ENCODE assay signal across 8 cellular contexts in the genomic region with DNA sequence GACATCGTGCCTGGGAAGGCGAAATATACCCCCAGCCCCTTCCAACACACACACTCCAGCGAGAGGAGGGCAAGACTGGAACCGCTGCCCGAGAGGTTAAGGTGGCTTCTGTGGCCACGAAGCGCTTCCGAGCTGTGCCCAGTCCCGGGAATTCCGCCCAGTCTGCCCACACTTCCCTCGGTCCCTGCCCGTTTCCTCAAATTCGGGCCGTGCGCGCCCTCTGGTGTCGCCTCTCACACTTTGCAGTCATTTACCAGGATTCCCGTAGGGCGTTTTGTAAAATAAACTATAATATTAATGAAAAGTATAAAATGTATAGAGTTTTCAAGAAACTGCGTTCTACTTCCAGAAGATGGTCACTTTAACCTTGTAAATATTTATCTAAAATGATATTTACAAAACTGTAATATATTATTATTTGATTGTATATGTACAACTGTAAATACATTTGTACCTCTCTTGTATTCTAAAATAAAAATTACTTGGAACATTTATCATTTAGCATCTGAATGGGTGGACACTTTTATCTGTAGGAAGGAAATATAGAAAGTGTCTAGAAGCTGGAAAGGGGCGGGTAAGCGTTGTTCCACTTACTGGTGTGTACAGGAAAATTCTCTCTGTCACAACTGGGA. TPM values are rescaled to one million over a fixed set of nuclear protein-coding genes. Genes with fewer than 3 reads are reported as not detected.
DNase-seq lines count a peak whose midpoint lies in the region; ATAC-seq, FAIRE-seq and TF ChIP-seq lines count a peak whose summit lies in the region.

No MANE protein-coding gene starts in this region.

- H3K36me3 ChIP-seq in Karpas-422 (ENCODE audit: insufficient read depth, low read length) (no peaks in the 10 kb centered on the region), neuronal stem cell (replicated peaks in 1 of 2; ENCODE audit: control insufficient read depth in 2 of 2, insufficient read depth in 2 of 2, low read length in 2 of 2) (no peaks in the 10 kb centered on the region), tibial nerve (no peaks in the 10 kb centered on the region)

- no peak overlapping the region for H2BK12ac ChIP-seq in neuronal stem cell (ENCODE audit: low read length)

- H2AFZ ChIP-seq in Karpas-422 (ENCODE audit: low read length) = peak overlapping the region; percentile 57
- peak overlapping the region; percentile 94 for H2AFZ ChIP-seq in neuronal stem cell (ENCODE audit: low read length)

- H3K4me3 ChIP-seq in Karpas-422 (ENCODE audit: low read length) (peak overlapping the region; percentile 82), fibroblast of villous mesenchyme (ENCODE audit: low read depth, low read length) (peak overlapping the region; percentile 57), neuronal stem cell (ENCODE audit: low read length in 2 of 2) (peak overlapping the region in 1 of 2 donors; percentile 89), tibial nerve (peak overlapping the region in 3 of 4 donors; percentile 33 to 60 (median 58))

- H3K9me2 ChIP-seq in Karpas-422 (replicated peaks; ENCODE audit: insufficient read depth, low read length) = no peaks in the 10 kb centered on the region

- no peak overlapping the region for H4K8ac ChIP-seq in neuronal stem cell (ENCODE audit: low read depth, low read length)

- no peak overlapping the region for H3K4ac ChIP-seq in neuronal stem cell (ENCODE audit: low read length)

- no peak for TF ChIP-seq POLR2A in tibial nerve (IDR thresholded peaks at IDR 0.05)

- DNase-seq in DMS 273 treated with DMSO at 0.1 percent for 48 hours (lab: John Stamatoyannopoulos, UW) (peak; percentile 43), Karpas-422 (peak; percentile 86), RCC 7860 (ENCODE audit: low spot score) (peak; percentile 79), fibroblast of villous mesenchyme (ENCODE audit: low read depth) (peak; percentile 74), neuronal stem cell (ENCODE audit: low spot score) (no peak), tibial nerve (ENCODE audit: low spot score in 2 of 2) (peak; percentile 40 to 56)
- DNase-seq in activated effector memory CD4-positive, alpha-beta T cell treated with Interleukin-2 at 50 U/mL for 16 hours = peak; percentile 35

- ATAC-seq in HG02759 (IDR thresholded peaks at IDR 0.05; ENCODE audit: unreplicated experiment) = no peak

- H3K14ac ChIP-seq in neuronal stem cell (ENCODE audit: low read length) = no peak overlapping the region

- H3K79me2 ChIP-seq in Karpas-422 (ENCODE audit: low read length) = no peaks in the 10 kb centered on the region

- H3K79me1 ChIP-seq in neuronal stem cell (ENCODE audit: low read depth, low read length) = no peaks in the 10 kb centered on the region

- H2BK5ac ChIP-seq in neuronal stem cell (ENCODE audit: low read length) = no peak overlapping the region

- H3K27me3 ChIP-seq in Karpas-422 (ENCODE audit: low read length) = 0 out of 2 replicates have a peak, but pooled peaks cover 2% of the 10 kb centered on the region
- H3K27me3 ChIP-seq in neuronal stem cell (ENCODE audit: control insufficient read depth in 3 of 3, insufficient read depth in 3 of 3, low read depth in 1 of 3, low read length in 3 of 3) = peaks cover 0 to 32% (median 17%) of the 10 kb centered on the region in 3 experiments
- H3K27me3 ChIP-seq in tibial nerve = peaks cover 0 to 35% of the 10 kb centered on the region in 2 donors

- no CpG with 5 or more reads among the region's 22 CpGs for WGBS in neuronal stem cell (ENCODE audit: extremely low coverage in 2 of 2, insufficient read length in 2 of 2, insufficient replicate concordance in 1 of 2), 2 donors
- WGBS in tibial nerve, 2 donors = 6% methylated on average over 22 of the region's 22 CpGs

- peaks cover 16% of the 10 kb centered on the region for H3K4me1 ChIP-seq in Karpas-422 (ENCODE audit: low read length)
- H3K4me1 ChIP-seq in neuronal stem cell (ENCODE audit: control insufficient read depth in 2 of 2, insufficient read depth in 1 of 2, low read depth in 1 of 2, low read length in 2 of 2) = peaks cover 0 to 4% of the 10 kb centered on the region in 2 donors
- peaks cover 0 to 16% (median 13%) of the 10 kb centered on the region in 4 donors for H3K4me1 ChIP-seq in tibial nerve

- no peak overlapping the region for H4K91ac ChIP-seq in neuronal stem cell (ENCODE audit: low read depth, low read length, poor library complexity)

- FAIRE-seq in RCC 7860 (lab: Jason Lieb, UNC) = peak; percentile 85

- no peak for TF ChIP-seq EP300 in tibial nerve (IDR thresholded peaks at IDR 0.05)

- no peaks in the 10 kb centered on the region for H4K20me1 ChIP-seq in Karpas-422 (ENCODE audit: insufficient read depth, low read depth, low read length)

- H3K9ac ChIP-seq in Karpas-422 (ENCODE audit: low read length) (peak overlapping the region; percentile 80), neuronal stem cell (ENCODE audit: low read depth, low read length, poor library complexity) (no peak overlapping the region)

- H3K18ac ChIP-seq in neuronal stem cell (ENCODE audit: low read length) = no peak overlapping the region

- H3K9me3 ChIP-seq in Karpas-422 (ENCODE audit: low read length) (no peaks in the 10 kb centered on the region), neuronal stem cell (replicated peaks in 1 of 2; ENCODE audit: control insufficient read depth in 2 of 2, insufficient read depth in 1 of 2, low read depth in 1 of 2, low read length in 2 of 2) (peaks cover 0 to 2% of the 10 kb centered on the region in 2 donors), tibial nerve (peaks cover 0 to 7% (median 0%) of the 10 kb centered on the region in 4 donors)

- no peak overlapping the region for H2AK5ac ChIP-seq in neuronal stem cell (ENCODE audit: low read depth, low read length)

- H3K4me2 ChIP-seq in Karpas-422 (ENCODE audit: low read depth, low read length, poor library complexity, severe bottlenecking) (peak overlapping the region; percentile 88), neuronal stem cell (ENCODE audit: insufficient read depth, low read length, poor library complexity, severe bottlenecking) (peak overlapping the region; percentile 98)

- no peak overlapping the region for H2BK15ac ChIP-seq in neuronal stem cell (ENCODE audit: low read length)

- no peak overlapping the region for H2BK120ac ChIP-seq in neuronal stem cell (ENCODE audit: low read depth, low read length)

- peak; percentile 78 for TF ChIP-seq CTCF in fibroblast of villous mesenchyme (IDR thresholded peaks at IDR 0.05; ENCODE audit: insufficient read depth, low read depth, low read length)
- TF ChIP-seq CTCF in tibial nerve (IDR thresholded peaks at IDR 0.05) = peak; percentile 71 to 82 (median 77)

- no peak overlapping the region for H3K27ac ChIP-seq in Karpas-422 (ENCODE audit: low read length)
- H3K27ac ChIP-seq in neuronal stem cell (replicated peaks; ENCODE audit: low read length) = no peak overlapping the region
- H3K27ac ChIP-seq in tibial nerve = no peak overlapping the region

- H3K23ac ChIP-seq in neuronal stem cell (ENCODE audit: low read depth, low read length, poor library complexity) = no peak overlapping the region

RNA-seq across cellular contexts. Expression of gene EXOSC2, which starts 11.0 kb away (rescaled TPM):
- total RNA-seq in Karpas-422 (2014; rRNA removed; shearing (Covaris generic); ENCODE audit: low replicate concordance) = 14.6 and 20.6 TPM in 2 replicates
- total RNA-seq in fibroblast of villous mesenchyme (19.3 and 32.8 TPM in 2 replicates), tibial nerve (10 to 100 TPM; 17.3 to 26.7 (median 24.9) TPM)
- polyA plus RNA-seq in neuronal stem cell (2013, experiment 1 of 2) = 29.7 TPM
- 28.8 TPM for polyA plus RNA-seq in neuronal stem cell (2013, experiment 2 of 2)

RNA-seq across cellular contexts. Expression of gene PRDM12, which starts 18.2 kb away (rescaled TPM):
- total RNA-seq in Karpas-422 (2014; rRNA removed; shearing (Covaris generic); ENCODE audit: low replicate concordance) = 0.07 TPM in 1 of 2 replicates, not detected in the other
- not detected in 2 replicates for total RNA-seq in fibroblast of villous mesenchyme
- 0.22 TPM for polyA plus RNA-seq in neuronal stem cell (2013, experiment 1 of 2)
- 0.15 TPM for polyA plus RNA-seq in neuronal stem cell (2013, experiment 2 of 2)
- total RNA-seq in tibial nerve = not detected
